24 cellular contexts compared by ENCODE assay signal in the genomic region with DNA sequence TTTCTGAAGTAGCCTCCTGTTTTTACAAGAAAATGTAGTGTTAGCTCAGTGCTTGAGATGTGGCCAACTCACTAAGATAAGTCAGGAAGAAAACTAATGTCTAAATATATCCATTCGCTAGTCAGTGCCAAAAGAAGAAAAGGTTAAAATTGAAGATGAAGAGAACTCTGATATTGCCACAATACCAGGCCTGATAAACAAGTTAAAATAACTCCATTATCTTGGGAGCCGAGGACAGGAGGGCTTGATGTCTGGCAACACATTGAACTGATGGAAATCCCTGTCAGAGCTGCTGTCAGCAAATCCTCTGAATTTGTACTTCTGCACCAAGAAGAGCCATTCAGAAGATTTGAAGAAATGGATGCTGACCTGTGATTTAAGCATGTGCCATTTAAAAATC.
"Had no signal": no experiment of that assay in that cellular context is flagged by ENCODE, and none has a peak within 500 bp of the region (broad histone marks: within the 10 kb centered on the region; RNA-seq: fewer than 3 reads in every experiment).

No MANE protein-coding gene starts in this region.

- ATAC-seq: natural killer cell; psoas muscle; right lobe of liver; stimulated activated effector memory CD8-positive, alpha-beta T cell treated with anti-CD3 and anti-CD28 coated beads, Interleukin-12 subunit alpha, Interleukin-12 subunit beta, amount 100 ng/mL, for 72 hours; stimulated activated naive B cell treated with anti-CD40 and anti-IgM and Interleukin-4, amounts not matched to agents 10 μg/mL and 1 μg/mL and 100 μg/mL, for 72 hours had no signal

- H3K4me3 ChIP-seq: neural progenitor cell, ovary, psoas muscle, right lobe of liver, sigmoid colon, stomach, thoracic aorta, thyroid gland, tibial nerve, upper lobe of left lung, vagina had no signal

- H3K9me3 ChIP-seq: ovary, psoas muscle, right lobe of liver, thoracic aorta, thyroid gland, vagina had no signal

- H3K36me3 ChIP-seq: neural progenitor cell, ovary, right lobe of liver, sigmoid colon, stomach, thoracic aorta, thyroid gland, tibial nerve, upper lobe of left lung, vagina had no signal

- H3K27ac ChIP-seq: neural progenitor cell, ovary, parathyroid adenoma, psoas muscle, right lobe of liver, sigmoid colon, stomach, thoracic aorta, thyroid gland, tibial nerve, upper lobe of left lung, vagina had no signal

- DNase-seq: natural killer cell; occipital lobe; ovary; posterior cingulate gyrus; psoas muscle; right lobe of liver; sigmoid colon; small intestine; stimulated activated CD4-positive, alpha-beta T cell treated with anti-CD3 and anti-CD28 coated beads, Interleukin-15, amount 100 ng/mL, for 24 hours; stimulated activated CD4-positive, alpha-beta T cell treated with anti-CD3 and anti-CD28 coated beads, Interleukin-2, amount 100 ng/mL, for 24 hours; stimulated activated CD4-positive, alpha-beta T cell treated with anti-CD3 and anti-CD28 coated beads, Interleukin-2, amount 100 ng/mL, for 48 hours; stimulated activated CD4-positive, alpha-beta T cell treated with anti-CD3 and anti-CD28 coated beads, Interleukin-4, amount 100 ng/mL, for 24 hours; stimulated activated naive B cell treated with anti-CD40 and anti-IgM and Interleukin-4, amounts not matched to agents 10 μg/mL and 1 μg/mL and 100 μg/mL, for 72 hours; stimulated activated naive CD4-positive, alpha-beta T cell treated with Interleukin-2 at 50 U/mL for 16 hours; stomach; thyroid gland; trophoblast cell; upper lobe of left lung had no signal

- H3K4me1 ChIP-seq: neural progenitor cell, parathyroid adenoma, psoas muscle, right lobe of liver, sigmoid colon, stomach, tibial nerve, upper lobe of left lung, vagina had no signal

- H3K27me3 ChIP-seq: neural progenitor cell, ovary, right lobe of liver, sigmoid colon, stomach, thyroid gland, tibial nerve, upper lobe of left lung, vagina had no signal
